In genomic region chr18:35171315-35171987, GRCh38 we compare ENCODE assay signal across 19 cellular contexts.
DNase-seq lines count a peak whose midpoint lies in the region; ATAC-seq and TF ChIP-seq lines count a peak whose summit lies in the region.
"Had no signal": no experiment of that assay in that cellular context is flagged by ENCODE, and none has a peak within 500 bp of the region (broad histone marks: within the 10 kb centered on the region; RNA-seq: fewer than 3 reads in every experiment).

No MANE protein-coding gene starts in this region.

- H3K9me3 Mint-ChIP-seq in GM23338 (peaks cover 4% of the 10 kb centered on the region; the same call in 1 of the 3 replicates), endothelial cell (ENCODE audit: unreplicated experiment) (no peaks in the 10 kb centered on the region)
- H3K9me3 Mint-ChIP-seq: activated CD4-positive, alpha-beta memory T cell treated with anti-CD3 and anti-CD28 coated beads, Interleukin-2, amount 10 ng/mL, durations not matched to agents 7 days and 5 days had no signal

- H3K27ac Mint-ChIP-seq in GM23338 (no peak overlapping the region), endothelial cell (ENCODE audit: unreplicated experiment) (no peak overlapping the region)
- H3K27ac Mint-ChIP-seq: activated CD4-positive, alpha-beta memory T cell treated with anti-CD3 and anti-CD28 coated beads, Interleukin-2, amount 10 ng/mL, durations not matched to agents 7 days and 5 days; naive thymus-derived CD8-positive, alpha-beta T cell had no signal

- WGBS in lung, 2 donors: 42 to 60% methylated on average over 5 of the region's 5 CpGs

- no peaks in the 10 kb centered on the region for H3K79me2 ChIP-seq in GM23338 (replicated peaks; ENCODE audit: insufficient read depth)

- H3F3A ChIP-seq in GM23338 (replicated peaks; ENCODE audit: low read depth): no peaks in the 10 kb centered on the region

- H3K27ac ChIP-seq in BLaER1 treated with 17β-estradiol and CSF1 and Interleukin-3, amounts not matched to agents 10 nM and 100 nM: no peak overlapping the region
- no peak overlapping the region for H3K27ac ChIP-seq in GM23338 (ENCODE audit: low read depth)
- H3K27ac ChIP-seq in lung (ENCODE audit: low read depth in 1 of 2, low read length in 1 of 2): no peak overlapping the region
- H3K27ac ChIP-seq: heart left ventricle, right atrium auricular region had no signal

- H3K4me3 ChIP-seq in BLaER1 treated with 17β-estradiol and CSF1 and Interleukin-3, amounts not matched to agents 10 nM and 100 nM: no peak overlapping the region
- H3K4me3 ChIP-seq in GM23338 (no peak overlapping the region), lung (no peak overlapping the region)
- H3K4me3 ChIP-seq: heart left ventricle, right atrium auricular region had no signal

- ATAC-seq in GM23338 (no peak), lung (ENCODE audit: insufficient read depth, low FRiP score) (peak; percentile 24), Right ventricle myocardium inferior (no peak), HG02981 (IDR thresholded peaks at IDR 0.05; ENCODE audit: unreplicated experiment) (no peak)
- ATAC-seq: heart left ventricle; naive thymus-derived CD8-positive, alpha-beta T cell had no signal

- H3K9ac ChIP-seq in BLaER1 treated with 17β-estradiol and CSF1 and Interleukin-3, amounts not matched to agents 10 nM and 100 nM: no peak overlapping the region

- H3K27me3 ChIP-seq in BLaER1 treated with 17β-estradiol and CSF1 and Interleukin-3, amounts not matched to agents 10 nM and 100 nM: no peaks in the 10 kb centered on the region
- H3K27me3 ChIP-seq in GM23338 (ENCODE audit: insufficient read depth): no peaks in the 10 kb centered on the region
- no peaks in the 10 kb centered on the region for H3K27me3 ChIP-seq in lung (ENCODE audit: control insufficient read depth, insufficient read depth)
- H3K27me3 ChIP-seq: heart left ventricle, right atrium auricular region had no signal

- H3K36me3 ChIP-seq in BLaER1 treated with 17β-estradiol and CSF1 and Interleukin-3, amounts not matched to agents 10 nM and 100 nM: no peaks in the 10 kb centered on the region
- H3K36me3 ChIP-seq in GM23338 (ENCODE audit: insufficient read depth) (no peaks in the 10 kb centered on the region), lung (ENCODE audit: control insufficient read depth in 2 of 2, insufficient read depth in 2 of 2, low read length in 2 of 2) (no peaks in the 10 kb centered on the region)
- H3K36me3 ChIP-seq: heart left ventricle, right atrium auricular region had no signal

- H2AFZ ChIP-seq in GM23338: peak overlapping the region; percentile 33; the same call in 1 of the 2 replicates

- TF ChIP-seq CTCF in GM23338 (conservative IDR thresholded peaks at IDR 0.05; ENCODE audit: low read depth in 2 of 2) (no peak), lung (IDR thresholded peaks at IDR 0.05; ENCODE audit: control extremely low read depth, extremely low read depth) (no peak), endothelial cell (IDR thresholded peaks at IDR 0.05; ENCODE audit: unreplicated experiment) (no peak)

- H3K4me1 Mint-ChIP-seq in GM23338: peaks cover 17% of the 10 kb centered on the region; the same call in 2 of the 3 replicates
- peaks cover 3% of the 10 kb centered on the region for H3K4me1 Mint-ChIP-seq in endothelial cell (ENCODE audit: unreplicated experiment)

- no peak for DNase-seq in GM23338 (ENCODE audit: low spot score)
- DNase-seq in brain pericyte (ENCODE audit: low read depth, low spot score): peak; percentile 11
- no peak for DNase-seq in lung (ENCODE audit: low spot score)
- no peak for DNase-seq in endothelial cell (ENCODE audit: low spot score)
- no peak for DNase-seq in Right ventricle myocardium inferior (ENCODE audit: missing footprints)
- no peak for DNase-seq in DMS114 treated with DMSO at 0.1 percent for 48 hours (lab: John Stamatoyannopoulos, UW; ENCODE audit: unreplicated experiment)
- DNase-seq: activated CD4-positive, alpha-beta memory T cell treated with anti-CD3 and anti-CD28 coated beads, Interleukin-2, amount 10 ng/mL, durations not matched to agents 7 days and 5 days; activated naive CD4-positive, alpha-beta T cell; CD4-positive, CD25-positive, alpha-beta regulatory T cell; central memory CD4-positive, alpha-beta T cell; heart left ventricle; naive thymus-derived CD8-positive, alpha-beta T cell; NCI-H1417 treated with DMSO at 0.1 percent for 48 hours; NCI-H526; stimulated activated CD4-positive, alpha-beta T cell treated with anti-CD3 and anti-CD28 coated beads, Interleukin-4, amount 100 ng/mL, for 24 hours; T-helper 9 cell had no signal

- H3K9me2 ChIP-seq in GM23338 (ENCODE audit: insufficient read depth): no peaks in the 10 kb centered on the region

- H4K20me1 ChIP-seq in BLaER1 treated with 17β-estradiol and CSF1 and Interleukin-3, amounts not matched to agents 10 nM and 100 nM: no peaks in the 10 kb centered on the region
- H4K20me1 ChIP-seq in GM23338 (replicated peaks; ENCODE audit: insufficient read depth): no peaks in the 10 kb centered on the region

- H3K4me3 Mint-ChIP-seq in GM23338 (no peak overlapping the region), endothelial cell (ENCODE audit: unreplicated experiment) (no peak overlapping the region)
- H3K4me3 Mint-ChIP-seq: activated CD4-positive, alpha-beta memory T cell treated with anti-CD3 and anti-CD28 coated beads, Interleukin-2, amount 10 ng/mL, durations not matched to agents 7 days and 5 days; CD4-positive, CD25-positive, alpha-beta regulatory T cell; naive thymus-derived CD8-positive, alpha-beta T cell had no signal

- intact Hi-C loops in Right ventricle myocardium inferior (cut with DNase I): no loop called here

- H3K27me3 Mint-ChIP-seq in GM23338 (ENCODE audit: insufficient read depth, low read depth, poor library complexity) (no peaks in the 10 kb centered on the region), endothelial cell (ENCODE audit: unreplicated experiment) (no peaks in the 10 kb centered on the region)
- H3K27me3 Mint-ChIP-seq: activated CD4-positive, alpha-beta memory T cell treated with anti-CD3 and anti-CD28 coated beads, Interleukin-2, amount 10 ng/mL, durations not matched to agents 7 days and 5 days had no signal

- H3K4me2 ChIP-seq in BLaER1 treated with 17β-estradiol and CSF1 and Interleukin-3, amounts not matched to agents 10 nM and 100 nM: peak overlapping the region in 6 of 11 experiments; percentile 43 to 79 (median 66); a peak in 5 of 22 replicates
- no peak overlapping the region for H3K4me2 ChIP-seq in GM23338

- H3K36me3 Mint-ChIP-seq in GM23338 (ENCODE audit: low read depth) (peaks cover 4% of the 10 kb centered on the region; the same call in 2 of the 3 replicates), endothelial cell (ENCODE audit: low read depth, unreplicated experiment) (no peaks in the 10 kb centered on the region)
- H3K36me3 Mint-ChIP-seq: CD4-positive, CD25-positive, alpha-beta regulatory T cell had no signal

- peaks cover 19 to 43% (median 36%) of the 10 kb centered on the region in 10 experiments for H3K4me1 ChIP-seq in BLaER1 treated with 17β-estradiol and CSF1 and Interleukin-3, amounts not matched to agents 10 nM and 100 nM
- H3K4me1 ChIP-seq in GM23338 (ENCODE audit: insufficient read depth): peaks cover 16% of the 10 kb centered on the region
- peaks cover 2 to 7% of the 10 kb centered on the region in 2 donors for H3K4me1 ChIP-seq in lung (ENCODE audit: control insufficient read depth in 2 of 2, insufficient read depth in 2 of 2, low read length in 2 of 2)

- peaks cover 2 to 16% (median 10%) of the 10 kb centered on the region in 11 experiments; a peak in 17 of 22 replicates for H3K9me3 ChIP-seq in BLaER1 treated with 17β-estradiol and CSF1 and Interleukin-3, amounts not matched to agents 10 nM and 100 nM (replicated peaks in 1 of 11)
- peaks cover 0 to under 1% of the 10 kb centered on the region in 2 donors for H3K9me3 ChIP-seq in lung (ENCODE audit: control insufficient read depth in 2 of 2, insufficient read depth in 1 of 2, low read length in 1 of 2)
- H3K9me3 ChIP-seq: right atrium auricular region had no signal

TF ChIP-seq in GM23338, 12 proteins besides CTCF, POLR2A, EP300 and RAD21:
- TF ChIP-seq ZNF114 (CRISPR knock-in tag; IDR thresholded peaks at IDR 0.05) (no peak), ZNF331 (CRISPR knock-in tag; IDR thresholded peaks at IDR 0.05; ENCODE audit: low read depth) (no peak), POLR2AphosphoS5 (IDR thresholded peaks at IDR 0.05; ENCODE audit: low read depth) (no peak), CREB1 (CRISPR knock-in tag; IDR thresholded peaks at IDR 0.05; ENCODE audit: low read depth) (no peak)
